ENCODE assay signal across 28 cellular contexts in genomic region chr6:140018588-140018987, GRCh38.
"Had no signal": no experiment of that assay in that cellular context is flagged by ENCODE, and none has a peak within 500 bp of the region (broad histone marks: within the 10 kb centered on the region; RNA-seq: fewer than 3 reads in every experiment).

No MANE protein-coding gene starts in this region.

- ATAC-seq: gastrocnemius medialis, left colon, right cardiac atrium, upper lobe of right lung had no signal

- DNase-seq: activated CD4-positive, alpha-beta T cell treated with anti-CD3 and anti-CD28 coated beads for 4 hours; activated CD4-positive, alpha-beta T cell treated with anti-CD3 and anti-CD28 coated beads, Interleukin-2, amount 50 U/mL, for 4 hours; activated CD8-positive, alpha-beta memory T cell treated with anti-CD3 and anti-CD28 coated beads for 24 hours; activated CD8-positive, alpha-beta memory T cell treated with anti-CD3 and anti-CD28 coated beads, Interleukin-2, amount 50 U/mL, for 4 hours; activated effector memory CD4-positive, alpha-beta T cell treated with anti-CD3 and anti-CD28 coated beads, Interleukin-2, amount 50 U/mL, for 16 hours; activated naive CD4-positive, alpha-beta T cell treated with anti-CD3 and anti-CD28 coated beads for 36 hours; activated naive CD8-positive, alpha-beta T cell treated with anti-CD3 and anti-CD28 coated beads, Interleukin-2, amount 10 ng/mL, durations not matched to agents 7 days and 5 days; activated T-cell treated with anti-CD3 and anti-CD28 coated beads, Interleukin-2, amount 50 U/mL, for 1 hour; amniotic stem cell; brain microvascular endothelial cell; caudate nucleus; gastrocnemius medialis; glutamatergic neuron; hippocampal formation; immature natural killer cell; kidney; left colon; mammary epithelial cell; posterior cingulate gyrus; right cardiac atrium; spleen; stimulated activated naive CD4-positive, alpha-beta T cell; T1000; tibial artery; upper lobe of right lung had no signal

- H3K27ac Mint-ChIP-seq: activated naive CD4-positive, alpha-beta T cell treated with anti-CD3 and anti-CD28 coated beads for 36 hours; activated naive CD8-positive, alpha-beta T cell treated with anti-CD3 and anti-CD28 coated beads, Interleukin-2, amount 10 ng/mL, durations not matched to agents 7 days and 5 days; activated T-helper 1 cell treated with anti-CD3 and anti-CD28 coated beads, Interleukin-12 subunit alpha, Interleukin-12 subunit beta, Interleukin-2, Interleukin-4 antibody, amounts not matched to agents 30 ng/mL and 10 ng/mL and 1 ng/mL, durations not matched to agents 14 hours and 24 hours and 36 hours; immature natural killer cell; nephron; T-helper 1 cell treated with Interleukin-12 subunit alpha and Interleukin-12 subunit beta and Interleukin-4 antibody, amounts not matched to agents 30 μg/mL and 1 μg/mL, for 36 hours had no signal

- H3K36me3 Mint-ChIP-seq: activated naive CD8-positive, alpha-beta T cell treated with anti-CD3 and anti-CD28 coated beads, Interleukin-2, amount 10 ng/mL, durations not matched to agents 7 days and 5 days; immature natural killer cell had no signal
